Comparison of ENCODE assay signal across 15 cellular contexts in genomic region chr1:85229574-85230097, GRCh38. TPM values are rescaled to one million over a fixed set of nuclear protein-coding genes. Genes with fewer than 3 reads are reported as not detected.
DNase-seq lines count a peak whose midpoint lies in the region; ATAC-seq and TF ChIP-seq lines count a peak whose summit lies in the region.
"Had no signal": no experiment of that assay in that cellular context is flagged by ENCODE, and none has a peak within 500 bp of the region (broad histone marks: within the 10 kb centered on the region; RNA-seq: fewer than 3 reads in every experiment).

No MANE protein-coding gene starts in this region.

- H3K9me3 ChIP-seq in SJCRH30 (replicated peaks) (no peaks in the 10 kb centered on the region), mucosa of descending colon (no peaks in the 10 kb centered on the region)
- H3K9me3 ChIP-seq: esophagus muscularis mucosa, thyroid gland had no signal

- H3K27me3 ChIP-seq in SJCRH30 (no peaks in the 10 kb centered on the region), GM23338 (ENCODE audit: insufficient read depth) (no peaks in the 10 kb centered on the region)
- H3K27me3 ChIP-seq: esophagus muscularis mucosa, thyroid gland had no signal

- TF ChIP-seq CTCF in mucosa of descending colon (IDR thresholded peaks at IDR 0.05) (no peak), GM23338 (conservative IDR thresholded peaks at IDR 0.05; ENCODE audit: low read depth in 2 of 2) (no peak)

- intact Hi-C loops in mucosa of descending colon (cut with DNase I, micrococcal nuclease), result no loop called here

- H3K27ac Mint-ChIP-seq in GM23338, result no peak overlapping the region
- H3K27ac Mint-ChIP-seq: activated CD8-positive, alpha-beta T cell treated with anti-CD3 and anti-CD28 coated beads, Interleukin-2, amount 10 ng/mL, durations not matched to agents 7 days and 5 days; dendritic cell treated with granulocyte-macrophage colony-stimulating factor and Interleukin-4, amounts not matched to agents 40 ng/mL and 50 ng/mL, for 4 days; naive thymus-derived CD4-positive, alpha-beta T cell had no signal

- DNase-seq in DMS79 treated with DMSO at 0.1 percent for 48 hours (lab: John Stamatoyannopoulos, UW), result peak; percentile 30
- DNase-seq in NCI-H1105 (lab: John Stamatoyannopoulos, UW), result peak; percentile 9
- DNase-seq in SJCRH30, result peak; percentile 81 to 89
- DNase-seq in mucosa of descending colon, result peak in 1 of 3 donors; percentile 34
- no peak for DNase-seq in GM23338 (ENCODE audit: low spot score)
- DNase-seq: activated CD8-positive, alpha-beta T cell treated with anti-CD3 and anti-CD28 coated beads, Interleukin-2, amount 10 ng/mL, durations not matched to agents 7 days and 5 days; activated gamma-delta T cell; C1 segment of cervical spinal cord; GF-D8; naive thymus-derived CD4-positive, alpha-beta T cell; thyroid gland had no signal

- ATAC-seq in mucosa of descending colon, result peak; percentile 90
- ATAC-seq in HG02571 (IDR thresholded peaks at IDR 0.05; ENCODE audit: unreplicated experiment), result no peak
- no peak for ATAC-seq in GM23338
- no peak for ATAC-seq in GM21515 (IDR thresholded peaks at IDR 0.05; ENCODE audit: unreplicated experiment)
- ATAC-seq: activated CD8-positive, alpha-beta T cell treated with anti-CD3 and anti-CD28 coated beads, Interleukin-2, amount 10 ng/mL, durations not matched to agents 7 days and 5 days; naive thymus-derived CD4-positive, alpha-beta T cell had no signal

- H3K27ac ChIP-seq in SJCRH30 (peak overlapping the region; percentile 28; the same call in 1 of the 2 replicates), GM23338 (ENCODE audit: low read depth) (no peak overlapping the region)
- H3K27ac ChIP-seq: thyroid gland had no signal

- H3K79me2 ChIP-seq in GM23338 (replicated peaks; ENCODE audit: insufficient read depth), result no peaks in the 10 kb centered on the region

- no peaks in the 10 kb centered on the region for H3F3A ChIP-seq in GM23338 (replicated peaks; ENCODE audit: low read depth)

- H4K20me1 ChIP-seq in GM23338 (replicated peaks; ENCODE audit: insufficient read depth), result no peaks in the 10 kb centered on the region

- no peaks in the 10 kb centered on the region for H3K9me2 ChIP-seq in GM23338 (ENCODE audit: insufficient read depth)

- no peak overlapping the region for H3K4me2 ChIP-seq in GM23338

- H3K4me3 ChIP-seq in SJCRH30 (peak overlapping the region; percentile 45), mucosa of descending colon (no peak overlapping the region), GM23338 (no peak overlapping the region)
- H3K4me3 ChIP-seq: esophagus muscularis mucosa, thyroid gland had no signal

- H3K4me1 ChIP-seq in SJCRH30 (peaks cover 35% of the 10 kb centered on the region), mucosa of descending colon (ENCODE audit: low read depth) (no peaks in the 10 kb centered on the region), GM23338 (ENCODE audit: insufficient read depth) (peaks cover 18% of the 10 kb centered on the region)

- H3K36me3 ChIP-seq in SJCRH30 (no peaks in the 10 kb centered on the region), mucosa of descending colon (ENCODE audit: low read depth) (no peaks in the 10 kb centered on the region), GM23338 (ENCODE audit: insufficient read depth) (no peaks in the 10 kb centered on the region)
- H3K36me3 ChIP-seq: esophagus muscularis mucosa, thyroid gland had no signal

- no peaks in the 10 kb centered on the region for H3K9me3 Mint-ChIP-seq in GM23338
- H3K9me3 Mint-ChIP-seq: dendritic cell treated with granulocyte-macrophage colony-stimulating factor and Interleukin-4, amounts not matched to agents 40 ng/mL and 50 ng/mL, for 4 days; naive thymus-derived CD4-positive, alpha-beta T cell had no signal

- H2AFZ ChIP-seq in GM23338, result no peak overlapping the region

- H3K4me3 Mint-ChIP-seq in GM23338, result no peak overlapping the region
- H3K4me3 Mint-ChIP-seq: activated CD8-positive, alpha-beta T cell treated with anti-CD3 and anti-CD28 coated beads, Interleukin-2, amount 10 ng/mL, durations not matched to agents 7 days and 5 days; dendritic cell treated with granulocyte-macrophage colony-stimulating factor and Interleukin-4, amounts not matched to agents 40 ng/mL and 50 ng/mL, for 4 days; naive thymus-derived CD4-positive, alpha-beta T cell had no signal

- peaks cover 21% of the 10 kb centered on the region for H3K4me1 Mint-ChIP-seq in GM23338

- no peaks in the 10 kb centered on the region for H3K36me3 Mint-ChIP-seq in GM23338 (ENCODE audit: low read depth)
- H3K36me3 Mint-ChIP-seq: naive thymus-derived CD4-positive, alpha-beta T cell had no signal

- peaks cover 4% of the 10 kb centered on the region for H3K27me3 Mint-ChIP-seq in GM23338 (ENCODE audit: insufficient read depth, low read depth, poor library complexity)
- H3K27me3 Mint-ChIP-seq: dendritic cell treated with granulocyte-macrophage colony-stimulating factor and Interleukin-4, amounts not matched to agents 40 ng/mL and 50 ng/mL, for 4 days had no signal

TF ChIP-seq in GM23338, 12 proteins besides CTCF, POLR2A, EP300 and RAD21:
- TF ChIP-seq EZH2phosphoT487 (IDR thresholded peaks at IDR 0.05; ENCODE audit: unreplicated experiment), result no peak

RNA-seq across cellular contexts. Expression of gene SYDE2, which starts 28.8 kb away (rescaled TPM):
- 5.2 and 6.7 TPM in 2 replicates for total RNA-seq in SJCRH30 (2014; rRNA removed; shearing (Covaris generic))
- total RNA-seq in mucosa of descending colon, result 10 to 100 TPM in 1 of 3 donors, 1 to 10 TPM in 2; 9.0 to 42.1 (median 9.9) TPM
- total RNA-seq in GM23338 (2014; rRNA removed; shearing (Covaris generic)), result 20.1 and 20.6 TPM in 2 replicates
- 5.8 and 5.9 TPM in 2 replicates for polyA plus RNA-seq in GM23338 (2016; fragmentation: Nextera tagmentation; extraction: Ambion mirVana)

RNA-seq across cellular contexts. Expression of gene C1orf52, which starts 29.8 kb away (rescaled TPM):
- 21.7 and 25.8 TPM in 2 replicates for total RNA-seq in SJCRH30 (2014; rRNA removed; shearing (Covaris generic))
- 10 to 100 TPM; 17.4 to 24.7 (median 19.2) TPM for total RNA-seq in mucosa of descending colon
- total RNA-seq in GM23338 (2014; rRNA removed; shearing (Covaris generic)), result 35.6 and 39.7 TPM in 2 replicates
- 102 and 107 TPM in 2 replicates for polyA plus RNA-seq in GM23338 (2016; fragmentation: Nextera tagmentation; extraction: Ambion mirVana)

RNA-seq across cellular contexts. Expression of gene BCL10, which starts 46.8 kb away (rescaled TPM):
- 24.9 and 26.6 TPM in 2 replicates for total RNA-seq in SJCRH30 (2014; rRNA removed; shearing (Covaris generic))
- total RNA-seq in mucosa of descending colon, result 100 to 1,000 TPM in 2 of 3 donors, 10 to 100 TPM in 1; 63.5 to 128 (median 121) TPM
- 23.1 and 27.8 TPM in 2 replicates for total RNA-seq in GM23338 (2014; rRNA removed; shearing (Covaris generic))
- polyA plus RNA-seq in GM23338 (2016; fragmentation: Nextera tagmentation; extraction: Ambion mirVana), result 28.8 and 33.7 TPM in 2 replicates
